Comparison of ENCODE assay signal across 17 cellular contexts in the genomic region with DNA sequence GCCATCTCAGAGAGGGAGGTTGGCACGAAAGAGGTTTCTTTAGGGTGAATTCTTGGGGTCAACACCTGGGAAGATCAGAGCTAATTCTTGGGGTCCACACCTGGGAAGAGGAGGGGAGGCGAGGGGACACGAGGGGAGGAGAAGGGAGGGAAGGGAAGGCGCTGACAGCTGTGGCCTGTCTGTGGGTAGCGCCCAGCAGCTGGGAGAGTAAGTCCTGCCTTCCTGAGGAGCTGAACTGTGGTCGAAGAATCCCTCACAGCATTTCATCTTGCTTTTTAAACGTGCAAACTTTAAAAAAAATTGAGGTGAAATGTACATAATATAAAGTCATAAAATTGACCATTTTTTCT.
DNase-seq lines count a peak whose midpoint lies in the region; ATAC-seq, FAIRE-seq and TF ChIP-seq lines count a peak whose summit lies in the region.
"Had no signal": no experiment of that assay in that cellular context is flagged by ENCODE, and none has a peak within 500 bp of the region (broad histone marks: within the 10 kb centered on the region; RNA-seq: fewer than 3 reads in every experiment).

No MANE protein-coding gene starts in this region.

- H3F3A ChIP-seq in GM23338 (replicated peaks; ENCODE audit: low read depth): peaks cover 4% of the 10 kb centered on the region; the same call in 1 of the 2 replicates

- POLR2A ChIA-PET in K562 (lab: Yijun Ruan, JAX): interaction anchor here (0.6 to 1.7 kb wide), 3 partner anchors 9 to 526 kb away, joined by 3 to 9 read pairs (median 5); no protein-coding TSS in a partner anchor

- in situ Hi-C loops in K562 (cut with MboI): loop anchor here (25.0 kb wide), 1 partner anchor 826 kb away; no protein-coding TSS in a partner anchor

- no peaks in the 10 kb centered on the region for H3K9me1 ChIP-seq in K562 (ENCODE audit: control insufficient read depth, insufficient read depth, low read length)

- no peaks in the 10 kb centered on the region for H3K36me3 Mint-ChIP-seq in GM23338 (ENCODE audit: low read depth)
- no peaks in the 10 kb centered on the region for H3K36me3 Mint-ChIP-seq in mesothelial cell of epicardium
- H3K36me3 Mint-ChIP-seq: CD8-positive, alpha-beta memory T cell had no signal

- H4K20me1 ChIP-seq in GM23338 (replicated peaks; ENCODE audit: insufficient read depth): no peaks in the 10 kb centered on the region
- no peaks in the 10 kb centered on the region for H4K20me1 ChIP-seq in K562 (replicated peaks; ENCODE audit: control insufficient read depth, insufficient read depth, low read length)
- H4K20me1 ChIP-seq: BLaER1 had no signal

- no TSS peak for BruUV-seq in K562 (replicated peaks; lab: Mats Ljungman, UMichigan)

- no peaks in the 10 kb centered on the region for H3K27me3 ChIP-seq in GM23338 (ENCODE audit: insufficient read depth)
- no peaks in the 10 kb centered on the region for H3K27me3 ChIP-seq in K562 (ENCODE audit: control insufficient read depth in 2 of 2, insufficient read depth in 2 of 2, low read length in 2 of 2)
- H3K27me3 ChIP-seq in small intestine (ENCODE audit: control insufficient read depth in 2 of 2, insufficient read depth in 2 of 2, low read length in 2 of 2): no peaks in the 10 kb centered on the region
- H3K27me3 ChIP-seq: BLaER1, MG63 had no signal

- WGBS in K562 (ENCODE audit: insufficient coverage, low coverage, missing lambda C conversion rate): 51% methylated on average over 7 of the region's 7 CpGs
- WGBS in small intestine, 3 donors: 63 to 72% (median 71%) methylated on average over 7 of the region's 7 CpGs

- TF ChIP-seq POLR2A in K562 (conservative IDR thresholded peaks at IDR 0.05): no peak

- H3K36me3 ChIP-seq in GM23338 (ENCODE audit: insufficient read depth): no peaks in the 10 kb centered on the region
- H3K36me3 ChIP-seq in K562 (ENCODE audit: control insufficient read depth, insufficient read depth, low read length): no peaks in the 10 kb centered on the region
- H3K36me3 ChIP-seq in small intestine (ENCODE audit: control insufficient read depth in 2 of 2, insufficient read depth in 2 of 2, low read length in 2 of 2): no peaks in the 10 kb centered on the region
- H3K36me3 ChIP-seq: BLaER1, MG63 had no signal

- H3K9me3 Mint-ChIP-seq in GM23338: peaks cover 2% of the 10 kb centered on the region; the same call in 1 of the 3 replicates
- peaks cover 3% of the 10 kb centered on the region for H3K9me3 Mint-ChIP-seq in mesothelial cell of epicardium
- H3K9me3 Mint-ChIP-seq: CD8-positive, alpha-beta memory T cell had no signal

- no peak overlapping the region for H3K4me3 Mint-ChIP-seq in GM23338
- H3K4me3 Mint-ChIP-seq in mesothelial cell of epicardium: no peak overlapping the region
- H3K4me3 Mint-ChIP-seq: CD8-positive, alpha-beta memory T cell had no signal

- no peak overlapping the region for H3K27ac Mint-ChIP-seq in GM23338
- peak overlapping the region; percentile 43 for H3K27ac Mint-ChIP-seq in mesothelial cell of epicardium
- H3K27ac Mint-ChIP-seq: CD8-positive, alpha-beta memory T cell had no signal

- FAIRE-seq in K562 (lab: Jason Lieb, UNC): no peak
- no peak for FAIRE-seq in small intestine (lab: Jason Lieb, UNC)

- H3K4me1 ChIP-seq in GM23338 (ENCODE audit: insufficient read depth) (no peaks in the 10 kb centered on the region), K562 (replicated peaks in 1 of 2; ENCODE audit: control insufficient read depth in 2 of 2, insufficient read depth in 2 of 2, low read length in 2 of 2) (peaks cover 22 to 23% of the 10 kb centered on the region in 2 experiments), small intestine (ENCODE audit: control insufficient read depth in 2 of 2, insufficient read depth in 1 of 2, low read depth in 1 of 2, low read length in 1 of 2) (peaks cover 0 to 2% of the 10 kb centered on the region in 2 donors)
- H3K4me1 ChIP-seq: BLaER1 had no signal

- H3K79me2 ChIP-seq in GM23338 (replicated peaks; ENCODE audit: insufficient read depth) (no peaks in the 10 kb centered on the region), K562 (ENCODE audit: control insufficient read depth, insufficient read depth, low read length) (no peaks in the 10 kb centered on the region)

- H3K27me3 Mint-ChIP-seq in GM23338 (ENCODE audit: insufficient read depth, low read depth, poor library complexity) (peaks cover 12% of the 10 kb centered on the region), mesothelial cell of epicardium (ENCODE audit: low read depth) (no peaks in the 10 kb centered on the region)

- H3K4me2 ChIP-seq in GM23338: no peak overlapping the region
- peak overlapping the region; percentile 57; the same call in 1 of the 2 replicates for H3K4me2 ChIP-seq in K562 (ENCODE audit: insufficient read depth, low read length)
- H3K4me2 ChIP-seq: BLaER1, PC-9 had no signal

- CTCF ChIA-PET in K562 (lab: Yijun Ruan, JAX; ENCODE audit: low intra/inter-chr PET ratio): no interaction called here

- no peak for TF ChIP-seq EP300 in K562 (IDR thresholded peaks at IDR 0.05; ENCODE audit: low read length)

- intact Hi-C loops in K562 (cut with micrococcal nuclease): no loop called here

- TF ChIP-seq CTCF in GM23338 (conservative IDR thresholded peaks at IDR 0.05; ENCODE audit: low read depth in 2 of 2) (no peak), K562 (IDR thresholded peaks at IDR 0.05 in 2 of 3, conservative IDR thresholded peaks at IDR 0.05 in 1 of 3; ENCODE audit: insufficient read depth in 2 of 3, low read depth in 1 of 3, low read length in 3 of 3) (no peak), mesothelial cell of epicardium (IDR thresholded peaks at IDR 0.05; ENCODE audit: unreplicated experiment) (no peak)

- ATAC-seq in GM23338: no peak
- peak; percentile 7; the same call in 1 of the 3 replicates for ATAC-seq in K562

- DNase-seq in GM23338 (ENCODE audit: low spot score) (no peak), K562 (ENCODE audit: extremely low read depth in 1 of 4, low spot score in 3 of 4) (no peak), mesothelial cell of epicardium (ENCODE audit: low spot score in 2 of 2, unreplicated experiment in 2 of 2) (no peak), small intestine (no peak), NK-92 (lab: John Stamatoyannopoulos, UW; ENCODE audit: unreplicated experiment) (no peak), hepatic stellate cell (ENCODE audit: low spot score) (no peak), GM19240 (ENCODE audit: insufficient read length, low spot score) (no peak)
- DNase-seq: CD8-positive, alpha-beta memory T cell; GOT3; MG63; NCI-H1092 treated with DMSO at 0.1 percent for 48 hours; NCI-H1694; NCI-H2107; NCI-H226; NCI-H69; PC-9 had no signal

- H3K9me3 ChIP-seq in K562 (replicated peaks; ENCODE audit: control insufficient read depth, insufficient read depth, low read depth, low read length): no peaks in the 10 kb centered on the region
- no peaks in the 10 kb centered on the region for H3K9me3 ChIP-seq in small intestine (ENCODE audit: control insufficient read depth, low read depth)
- H3K9me3 ChIP-seq: MG63 had no signal

- H3K4me3 ChIP-seq in GM23338: no peak overlapping the region
- no peak overlapping the region for H3K4me3 ChIP-seq in K562
- no peak overlapping the region for H3K4me3 ChIP-seq in small intestine (ENCODE audit: low read depth in 1 of 2, low read length in 2 of 2)
- H3K4me3 ChIP-seq: BLaER1, MG63, PC-9 had no signal

- peaks cover 3% of the 10 kb centered on the region; the same call in 1 of the 2 replicates for H3K9me2 ChIP-seq in GM23338 (ENCODE audit: insufficient read depth)

- peak overlapping the region; percentile 47 to 84 for H3K9ac ChIP-seq in K562 (ENCODE audit: insufficient read depth in 1 of 2, low read depth in 2 of 2, low read length in 2 of 2)
- H3K9ac ChIP-seq: BLaER1 had no signal

- H3K27ac ChIP-seq in GM23338 (ENCODE audit: low read depth) (no peak overlapping the region), K562 (ENCODE audit: extremely low read depth, low read depth, low read length) (peak overlapping the region; percentile 74), small intestine (ENCODE audit: low read depth in 1 of 2, low read length in 1 of 2) (peak overlapping the region; percentile 62 to 94)
- H3K27ac ChIP-seq: BLaER1, PC-9 had no signal

- H2AFZ ChIP-seq in GM23338 (peak overlapping the region; percentile 89; the same call in 1 of the 2 replicates), K562 (ENCODE audit: low read depth, low read length) (peak overlapping the region; percentile 92)
- H2AFZ ChIP-seq: PC-9 had no signal

- no peak for TF ChIP-seq RAD21 in K562 (CRISPR knock-in tag; conservative IDR thresholded peaks at IDR 0.05 in 1 of 2, IDR thresholded peaks at IDR 0.05 in 1 of 2)

- peaks cover 9% of the 10 kb centered on the region; the same call in 1 of the 3 replicates for H3K4me1 Mint-ChIP-seq in GM23338
- peaks cover 13% of the 10 kb centered on the region for H3K4me1 Mint-ChIP-seq in mesothelial cell of epicardium
- H3K4me1 Mint-ChIP-seq: CD8-positive, alpha-beta memory T cell had no signal

TF ChIP-seq in GM23338, 12 proteins besides CTCF, POLR2A, EP300 and RAD21 (continues in another document):
- TF ChIP-seq CREB1 (CRISPR knock-in tag; IDR thresholded peaks at IDR 0.05; ENCODE audit: low read depth) (no peak), STAT1 (IDR thresholded peaks at IDR 0.05; ENCODE audit: unreplicated experiment) (no peak), EZH2phosphoT487 (IDR thresholded peaks at IDR 0.05; ENCODE audit: unreplicated experiment) (no peak)

TF ChIP-seq in K562, 482 proteins besides CTCF, POLR2A, EP300 and RAD21 (continues in another document):
- 0 out of 2 replicates have a peak, but pooled peaks have one; percentile 4 for TF ChIP-seq PYGO2 (tag; IDR thresholded peaks at IDR 0.05)
